Comparison of ENCODE assay signal across 1 cellular context in the genomic region with DNA sequence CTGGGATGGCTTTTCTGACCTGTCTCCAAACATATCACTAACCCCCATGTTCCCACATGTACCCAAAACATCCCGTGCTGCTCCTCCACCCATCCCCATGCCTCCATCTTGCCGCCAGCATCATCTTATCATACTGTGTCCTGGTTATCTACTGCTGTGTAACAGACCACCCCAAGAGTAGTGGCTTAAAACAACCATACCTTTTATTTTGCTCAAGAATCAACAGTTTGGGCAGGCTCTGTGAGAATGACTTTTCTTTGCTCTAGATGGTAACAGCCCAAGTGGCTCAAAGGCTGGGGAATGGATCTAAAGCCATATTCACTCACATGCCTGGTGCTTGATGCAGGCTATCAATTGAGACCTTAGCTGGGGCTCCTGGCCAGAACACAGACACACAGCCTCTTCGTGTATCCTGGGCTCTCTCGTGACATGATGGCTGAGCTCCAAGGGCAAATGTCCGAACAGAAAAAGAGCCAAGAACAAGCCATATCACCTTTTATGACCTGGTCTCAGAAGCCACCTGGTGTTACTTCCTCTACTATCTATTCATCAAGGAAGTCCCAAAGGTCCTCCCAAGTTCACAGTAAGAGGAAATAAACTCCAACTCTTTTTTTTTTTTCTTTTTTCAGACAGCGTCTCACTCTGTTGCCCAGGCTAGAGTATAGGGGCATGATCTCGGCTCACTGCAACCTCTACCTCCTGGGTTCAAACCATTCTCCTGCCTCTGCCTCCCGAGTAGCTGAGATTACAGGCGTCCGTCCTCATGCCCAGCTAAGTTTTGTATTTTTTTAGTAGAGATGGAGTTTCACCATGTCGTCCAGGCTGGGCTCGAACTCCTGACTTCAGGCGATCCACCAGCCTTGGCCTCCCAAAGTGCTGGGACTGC.
A peak's percentile ranks its signal among the peaks of the same experiment; 100 is the strongest.
TF ChIP-seq lines count a peak whose summit lies in the region.

No MANE protein-coding gene starts in this region.

TF ChIP-seq in K562, 482 proteins besides CTCF, POLR2A, EP300 and RAD21 (continued from another document and continues in another):
- TF ChIP-seq NFE2L1 (tag; IDR thresholded peaks at IDR 0.05; ENCODE audit: borderline replicate concordance, low read depth) (no peak), DDX20 (tag; IDR thresholded peaks at IDR 0.05; ENCODE audit: low read depth) (no peak), ZBTB17 (CRISPR knock-in tag; IDR thresholded peaks at IDR 0.05) (0 out of 2 replicates have a peak, but pooled peaks have one; percentile 27), ZNF384 (IDR thresholded peaks at IDR 0.05; ENCODE audit: low read depth, low read length) (peak; percentile 82), KDM5B (IDR thresholded peaks at IDR 0.05; ENCODE audit: insufficient replicate concordance, low read depth, low read length) (no peak), ZNF778 (CRISPR knock-in tag; IDR thresholded peaks at IDR 0.05) (no peak), ZNF76 (CRISPR knock-in tag; IDR thresholded peaks at IDR 0.05; ENCODE audit: borderline replicate concordance) (no peak), ZC3H4 (CRISPR knock-in tag; IDR thresholded peaks at IDR 0.05; ENCODE audit: borderline replicate concordance) (no peak), TGIF2 (CRISPR knock-in tag; IDR thresholded peaks at IDR 0.05) (no peak), CHD1 (IDR thresholded peaks at IDR 0.05; ENCODE audit: low read length) (no peak), MEF2A (IDR thresholded peaks at IDR 0.05; ENCODE audit: control insufficient read depth, low read depth, low read length) (no peak), ELF2 (CRISPR knock-in tag; IDR thresholded peaks at IDR 0.05) (no peak), ZEB2 (IDR thresholded peaks at IDR 0.05) (peak; percentile 75), ZFP30 (CRISPR knock-in tag; IDR thresholded peaks at IDR 0.05; ENCODE audit: borderline replicate concordance) (no peak), TSC22D4 (tag; IDR thresholded peaks at IDR 0.05) (no peak), FUS (optimal IDR thresholded peaks at IDR 0.05; ENCODE audit: low read depth, low read length) (no peak), RBM34 (IDR thresholded peaks at IDR 0.05; ENCODE audit: borderline replicate concordance, insufficient read depth, low read length) (no peak), DMBX1 (CRISPR knock-in tag; IDR thresholded peaks at IDR 0.05; ENCODE audit: borderline replicate concordance) (0 out of 2 replicates have a peak, but pooled peaks have one; percentile 13), HMG20A (CRISPR knock-in tag; conservative IDR thresholded peaks at IDR 0.05) (no peak), ZC3H8 (IDR thresholded peaks at IDR 0.05) (no peak), KHSRP (IDR thresholded peaks at IDR 0.05) (no peak), PCBP1 (IDR thresholded peaks at IDR 0.05; ENCODE audit: low read depth, low read length, poor library complexity, severe bottlenecking) (no peak), ZFPM2 (CRISPR knock-in tag; IDR thresholded peaks at IDR 0.05) (no peak), FOXA3 (CRISPR knock-in tag; conservative IDR thresholded peaks at IDR 0.05 in 1 of 2, IDR thresholded peaks at IDR 0.05 in 1 of 2) (0 out of 4 replicates have a peak, but pooled peaks of 1 of the 2 experiments have one; percentile 41), NCOA4 (IDR thresholded peaks at IDR 0.05; ENCODE audit: partially characterized antibody) (no peak), CBX2 (IDR thresholded peaks at IDR 0.05; ENCODE audit: insufficient read depth, low read length, poor library complexity, severe bottlenecking) (no peak), ILF3 (IDR thresholded peaks at IDR 0.05; ENCODE audit: borderline replicate concordance) (no peak), ARID2 (IDR thresholded peaks at IDR 0.05) (0 out of 2 replicates have a peak, but pooled peaks have one; percentile 29), PYGO2 (tag; IDR thresholded peaks at IDR 0.05) (no peak), SRF (CRISPR knock-in tag; IDR thresholded peaks at IDR 0.05) (0 out of 4 replicates have a peak, but pooled peaks of 1 of the 2 experiments have one; percentile 20), ZNF696 (CRISPR knock-in tag; conservative IDR thresholded peaks at IDR 0.05) (no peak), SUPT5H (IDR thresholded peaks at IDR 0.05) (no peak), BRCA1 (IDR thresholded peaks at IDR 0.05) (no peak), BRCA1 (CRISPR knock-in tag; IDR thresholded peaks at IDR 0.05) (no peak), ZNF143 (CRISPR knock-in tag; IDR thresholded peaks at IDR 0.05) (no peak), KLF13 (tag; IDR thresholded peaks at IDR 0.05; ENCODE audit: borderline replicate concordance, low read depth) (no peak), EGR1 (conservative IDR thresholded peaks at IDR 0.05) (no peak), ZNF551 (CRISPR knock-in tag; IDR thresholded peaks at IDR 0.05) (no peak), ZNF121 (CRISPR knock-in tag; conservative IDR thresholded peaks at IDR 0.05) (no peak), PRPF4 (IDR thresholded peaks at IDR 0.05; ENCODE audit: insufficient read depth, low read depth, low read length, poor library complexity, severe bottlenecking) (no peak)
- TF ChIP-seq, protein P1, sequence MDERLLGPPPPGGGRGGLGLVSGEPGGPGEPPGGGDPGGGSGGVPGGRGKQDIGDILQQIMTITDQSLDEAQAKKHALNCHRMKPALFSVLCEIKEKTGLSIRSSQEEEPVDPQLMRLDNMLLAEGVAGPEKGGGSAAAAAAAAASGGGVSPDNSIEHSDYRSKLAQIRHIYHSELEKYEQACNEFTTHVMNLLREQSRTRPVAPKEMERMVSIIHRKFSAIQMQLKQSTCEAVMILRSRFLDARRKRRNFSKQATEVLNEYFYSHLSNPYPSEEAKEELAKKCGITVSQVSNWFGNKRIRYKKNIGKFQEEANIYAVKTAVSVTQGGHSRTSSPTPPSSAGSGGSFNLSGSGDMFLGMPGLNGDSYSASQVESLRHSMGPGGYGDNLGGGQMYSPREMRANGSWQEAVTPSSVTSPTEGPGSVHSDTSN (CRISPR knock-in tag; IDR thresholded peaks at IDR 0.05; ENCODE audit: low read depth), result no peak
- TF ChIP-seq, protein P1 (tag; conservative IDR thresholded peaks at IDR 0.05; ENCODE audit: low read depth), result no peak
- TF ChIP-seq, protein P2, sequence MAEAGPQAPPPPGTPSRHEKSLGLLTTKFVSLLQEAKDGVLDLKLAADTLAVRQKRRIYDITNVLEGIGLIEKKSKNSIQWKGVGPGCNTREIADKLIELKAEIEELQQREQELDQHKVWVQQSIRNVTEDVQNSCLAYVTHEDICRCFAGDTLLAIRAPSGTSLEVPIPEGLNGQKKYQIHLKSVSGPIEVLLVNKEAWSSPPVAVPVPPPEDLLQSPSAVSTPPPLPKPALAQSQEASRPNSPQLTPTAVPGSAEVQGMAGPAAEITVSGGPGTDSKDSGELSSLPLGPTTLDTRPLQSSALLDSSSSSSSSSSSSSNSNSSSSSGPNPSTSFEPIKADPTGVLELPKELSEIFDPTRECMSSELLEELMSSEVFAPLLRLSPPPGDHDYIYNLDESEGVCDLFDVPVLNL (CRISPR knock-in tag; IDR thresholded peaks at IDR 0.05; ENCODE audit: low read depth), result no peak
- TF ChIP-seq, protein P3, sequence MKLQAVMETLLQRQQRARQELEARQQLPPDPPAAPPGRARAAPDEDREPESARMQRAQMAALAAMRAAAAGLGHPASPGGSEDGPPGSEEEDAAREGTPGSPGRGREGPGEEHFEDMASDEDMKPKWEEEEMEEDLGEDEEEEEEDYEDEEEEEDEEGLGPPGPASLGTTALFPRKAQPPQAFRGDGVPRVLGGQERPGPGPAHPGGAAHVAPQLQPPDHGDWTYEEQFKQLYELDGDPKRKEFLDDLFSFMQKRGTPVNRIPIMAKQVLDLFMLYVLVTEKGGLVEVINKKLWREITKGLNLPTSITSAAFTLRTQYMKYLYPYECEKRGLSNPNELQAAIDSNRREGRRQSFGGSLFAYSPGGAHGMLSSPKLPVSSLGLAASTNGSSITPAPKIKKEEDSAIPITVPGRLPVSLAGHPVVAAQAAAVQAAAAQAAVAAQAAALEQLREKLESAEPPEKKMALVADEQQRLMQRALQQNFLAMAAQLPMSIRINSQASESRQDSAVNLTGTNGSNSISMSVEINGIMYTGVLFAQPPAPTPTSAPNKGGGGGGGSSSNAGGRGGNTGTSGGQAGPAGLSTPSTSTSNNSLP (IDR thresholded peaks at IDR 0.05; ENCODE audit: borderline replicate concordance, low read depth, low read length), result no peak
- TF ChIP-seq, protein P4, sequence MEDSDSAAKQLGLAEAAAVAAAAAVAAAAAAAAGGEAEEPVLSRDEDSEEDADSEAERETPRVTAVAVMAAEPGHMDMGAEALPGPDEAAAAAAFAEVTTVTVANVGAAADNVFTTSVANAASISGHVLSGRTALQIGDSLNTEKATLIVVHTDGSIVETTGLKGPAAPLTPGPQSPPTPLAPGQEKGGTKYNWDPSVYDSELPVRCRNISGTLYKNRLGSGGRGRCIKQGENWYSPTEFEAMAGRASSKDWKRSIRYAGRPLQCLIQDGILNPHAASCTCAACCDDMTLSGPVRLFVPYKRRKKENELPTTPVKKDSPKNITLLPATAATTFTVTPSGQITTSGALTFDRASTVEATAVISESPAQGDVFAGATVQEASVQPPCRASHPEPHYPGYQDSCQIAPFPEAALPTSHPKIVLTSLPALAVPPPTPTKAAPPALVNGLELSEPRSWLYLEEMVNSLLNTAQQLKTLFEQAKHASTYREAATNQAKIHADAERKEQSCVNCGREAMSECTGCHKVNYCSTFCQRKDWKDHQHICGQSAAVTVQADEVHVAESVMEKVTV (CRISPR knock-in tag; IDR thresholded peaks at IDR 0.05), result no peak
- TF ChIP-seq, protein P5, sequence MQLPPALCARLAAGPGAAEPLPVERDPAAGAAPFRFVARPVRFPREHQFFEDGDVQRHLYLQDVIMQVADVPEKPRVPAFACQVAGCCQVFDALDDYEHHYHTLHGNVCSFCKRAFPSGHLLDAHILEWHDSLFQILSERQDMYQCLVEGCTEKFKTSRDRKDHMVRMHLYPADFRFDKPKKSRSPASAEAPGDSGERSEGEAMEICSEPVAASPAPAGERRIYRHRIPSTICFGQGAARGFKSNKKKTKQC (CRISPR knock-in tag; IDR thresholded peaks at IDR 0.05), result no peak
- TF ChIP-seq, protein P6, sequence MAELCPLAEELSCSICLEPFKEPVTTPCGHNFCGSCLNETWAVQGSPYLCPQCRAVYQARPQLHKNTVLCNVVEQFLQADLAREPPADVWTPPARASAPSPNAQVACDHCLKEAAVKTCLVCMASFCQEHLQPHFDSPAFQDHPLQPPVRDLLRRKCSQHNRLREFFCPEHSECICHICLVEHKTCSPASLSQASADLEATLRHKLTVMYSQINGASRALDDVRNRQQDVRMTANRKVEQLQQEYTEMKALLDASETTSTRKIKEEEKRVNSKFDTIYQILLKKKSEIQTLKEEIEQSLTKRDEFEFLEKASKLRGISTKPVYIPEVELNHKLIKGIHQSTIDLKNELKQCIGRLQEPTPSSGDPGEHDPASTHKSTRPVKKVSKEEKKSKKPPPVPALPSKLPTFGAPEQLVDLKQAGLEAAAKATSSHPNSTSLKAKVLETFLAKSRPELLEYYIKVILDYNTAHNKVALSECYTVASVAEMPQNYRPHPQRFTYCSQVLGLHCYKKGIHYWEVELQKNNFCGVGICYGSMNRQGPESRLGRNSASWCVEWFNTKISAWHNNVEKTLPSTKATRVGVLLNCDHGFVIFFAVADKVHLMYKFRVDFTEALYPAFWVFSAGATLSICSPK (IDR thresholded peaks at IDR 0.05; ENCODE audit: borderline replicate concordance), result no peak
- TF ChIP-seq, protein P7, sequence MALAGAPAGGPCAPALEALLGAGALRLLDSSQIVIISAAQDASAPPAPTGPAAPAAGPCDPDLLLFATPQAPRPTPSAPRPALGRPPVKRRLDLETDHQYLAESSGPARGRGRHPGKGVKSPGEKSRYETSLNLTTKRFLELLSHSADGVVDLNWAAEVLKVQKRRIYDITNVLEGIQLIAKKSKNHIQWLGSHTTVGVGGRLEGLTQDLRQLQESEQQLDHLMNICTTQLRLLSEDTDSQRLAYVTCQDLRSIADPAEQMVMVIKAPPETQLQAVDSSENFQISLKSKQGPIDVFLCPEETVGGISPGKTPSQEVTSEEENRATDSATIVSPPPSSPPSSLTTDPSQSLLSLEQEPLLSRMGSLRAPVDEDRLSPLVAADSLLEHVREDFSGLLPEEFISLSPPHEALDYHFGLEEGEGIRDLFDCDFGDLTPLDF (CRISPR knock-in tag; IDR thresholded peaks at IDR 0.05), result no peak
- TF ChIP-seq, protein P8, sequence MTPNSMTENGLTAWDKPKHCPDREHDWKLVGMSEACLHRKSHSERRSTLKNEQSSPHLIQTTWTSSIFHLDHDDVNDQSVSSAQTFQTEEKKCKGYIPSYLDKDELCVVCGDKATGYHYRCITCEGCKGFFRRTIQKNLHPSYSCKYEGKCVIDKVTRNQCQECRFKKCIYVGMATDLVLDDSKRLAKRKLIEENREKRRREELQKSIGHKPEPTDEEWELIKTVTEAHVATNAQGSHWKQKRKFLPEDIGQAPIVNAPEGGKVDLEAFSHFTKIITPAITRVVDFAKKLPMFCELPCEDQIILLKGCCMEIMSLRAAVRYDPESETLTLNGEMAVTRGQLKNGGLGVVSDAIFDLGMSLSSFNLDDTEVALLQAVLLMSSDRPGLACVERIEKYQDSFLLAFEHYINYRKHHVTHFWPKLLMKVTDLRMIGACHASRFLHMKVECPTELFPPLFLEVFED (CRISPR knock-in tag; conservative IDR thresholded peaks at IDR 0.05), result no peak
- TF ChIP-seq, protein P9, sequence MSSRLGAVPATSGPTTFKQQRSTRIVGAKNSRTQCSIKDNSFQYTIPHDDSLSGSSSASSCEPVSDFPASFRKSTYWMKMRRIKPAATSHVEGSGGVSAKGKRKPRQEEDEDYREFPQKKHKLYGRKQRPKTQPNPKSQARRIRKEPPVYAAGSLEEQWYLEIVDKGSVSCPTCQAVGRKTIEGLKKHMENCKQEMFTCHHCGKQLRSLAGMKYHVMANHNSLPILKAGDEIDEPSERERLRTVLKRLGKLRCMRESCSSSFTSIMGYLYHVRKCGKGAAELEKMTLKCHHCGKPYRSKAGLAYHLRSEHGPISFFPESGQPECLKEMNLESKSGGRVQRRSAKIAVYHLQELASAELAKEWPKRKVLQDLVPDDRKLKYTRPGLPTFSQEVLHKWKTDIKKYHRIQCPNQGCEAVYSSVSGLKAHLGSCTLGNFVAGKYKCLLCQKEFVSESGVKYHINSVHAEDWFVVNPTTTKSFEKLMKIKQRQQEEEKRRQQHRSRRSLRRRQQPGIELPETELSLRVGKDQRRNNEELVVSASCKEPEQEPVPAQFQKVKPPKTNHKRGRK (tag; IDR thresholded peaks at IDR 0.05), result no peak
- TF ChIP-seq, protein P10, sequence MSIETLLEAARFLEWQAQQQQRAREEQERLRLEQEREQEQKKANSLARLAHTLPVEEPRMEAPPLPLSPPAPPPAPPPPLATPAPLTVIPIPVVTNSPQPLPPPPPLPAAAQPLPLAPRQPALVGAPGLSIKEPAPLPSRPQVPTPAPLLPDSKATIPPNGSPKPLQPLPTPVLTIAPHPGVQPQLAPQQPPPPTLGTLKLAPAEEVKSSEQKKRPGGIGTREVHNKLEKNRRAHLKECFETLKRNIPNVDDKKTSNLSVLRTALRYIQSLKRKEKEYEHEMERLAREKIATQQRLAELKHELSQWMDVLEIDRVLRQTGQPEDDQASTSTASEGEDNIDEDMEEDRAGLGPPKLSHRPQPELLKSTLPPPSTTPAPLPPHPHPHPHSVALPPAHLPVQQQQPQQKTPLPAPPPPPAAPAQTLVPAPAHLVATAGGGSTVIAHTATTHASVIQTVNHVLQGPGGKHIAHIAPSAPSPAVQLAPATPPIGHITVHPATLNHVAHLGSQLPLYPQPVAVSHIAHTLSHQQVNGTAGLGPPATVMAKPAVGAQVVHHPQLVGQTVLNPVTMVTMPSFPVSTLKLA (conservative IDR thresholded peaks at IDR 0.05), result no peak
